Comparison of ENCODE assay signal across 7 cellular contexts in the genomic region with DNA sequence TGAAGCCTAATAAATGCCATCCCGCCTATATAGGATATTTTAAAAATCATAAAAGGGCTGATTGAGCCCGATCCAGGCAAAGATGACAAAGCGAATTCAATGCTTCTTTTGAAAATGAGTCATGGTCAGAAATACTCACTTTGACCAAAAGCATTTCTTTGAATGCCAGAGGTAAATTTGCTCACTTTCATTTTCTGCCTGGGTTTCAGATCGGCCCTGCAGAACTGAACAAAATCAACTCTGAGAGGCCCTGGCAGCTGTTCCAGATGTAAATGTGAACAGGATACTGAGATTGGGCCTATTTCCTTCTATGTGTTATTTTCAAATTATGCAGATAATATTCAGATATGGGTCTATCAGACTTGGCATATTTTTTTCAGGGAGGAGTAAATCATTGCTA.
DNase-seq lines count a peak whose midpoint lies in the region; ATAC-seq, FAIRE-seq and TF ChIP-seq lines count a peak whose summit lies in the region.

No MANE protein-coding gene starts in this region.

- no peaks in the 10 kb centered on the region for H3K27me3 Mint-ChIP-seq in H9 (ENCODE audit: low read depth)

- H2BK120ac ChIP-seq in H9 (ENCODE audit: low read depth, low read length, poor library complexity, severe bottlenecking), result no peak overlapping the region

- H2AFZ ChIP-seq in HepG2 (ENCODE audit: low read length) (no peak overlapping the region), H9 (ENCODE audit: low read length) (no peak overlapping the region)

- no peak overlapping the region for H4K5ac ChIP-seq in H9 (ENCODE audit: insufficient read length, low read depth, low read length)

- CTCF ChIA-PET in HepG2 (lab: Yijun Ruan, JAX; ENCODE audit: low intra/inter-chr PET ratio, low total read pairs), result no interaction called here

- BruUV-seq in HepG2 (replicated peaks; lab: Mats Ljungman, UMichigan), result no TSS peak

- no peaks in the 10 kb centered on the region for H3K79me2 ChIP-seq in HepG2 (ENCODE audit: insufficient read depth, low read length)
- H3K79me2 ChIP-seq in H9 (ENCODE audit: insufficient read depth, low read length), result no peaks in the 10 kb centered on the region

- no peak for TF ChIP-seq CTCF in HepG2 (CRISPR knock-in tag; IDR thresholded peaks at IDR 0.05)
- no peak for TF ChIP-seq CTCF in gastrocnemius medialis (IDR thresholded peaks at IDR 0.05 in 4 of 5, conservative IDR thresholded peaks at IDR 0.05 in 1 of 5)
- TF ChIP-seq CTCF in H9 (conservative IDR thresholded peaks at IDR 0.05), result no peak

- no peak overlapping the region for H2AK5ac ChIP-seq in H9 (ENCODE audit: insufficient read length, low read length)

- no peaks in the 10 kb centered on the region for H3K23me2 ChIP-seq in H9 (ENCODE audit: insufficient read length, low read depth, low read length, poor library complexity, severe bottlenecking)

- ATAC-seq in GM19043 (IDR thresholded peaks at IDR 0.05; ENCODE audit: low read depth, unreplicated experiment), result peak; percentile 98
- peak; percentile 96 for ATAC-seq in HG02852 (IDR thresholded peaks at IDR 0.05; ENCODE audit: unreplicated experiment)
- ATAC-seq in HepG2, result no peak
- no peak for ATAC-seq in gastrocnemius medialis

- TF ChIP-seq RAD21 in HepG2 (CRISPR knock-in tag; IDR thresholded peaks at IDR 0.05), result no peak

- H3K56ac ChIP-seq in H9 (ENCODE audit: insufficient read length, low read depth, low read length), result no peak overlapping the region

- no peak for FAIRE-seq in HepG2 (lab: Jason Lieb, UNC)

- no peaks in the 10 kb centered on the region for H3K4me1 Mint-ChIP-seq in H9

- 16% methylated on average over 4 of the region's 4 CpGs for WGBS in HepG2 (ENCODE audit: low lambda C conversion rate)
- WGBS in H9 (ENCODE audit: extremely low coverage, insufficient read length, low lambda C conversion rate), result no CpG with 5 or more reads among the region's 4 CpGs

- H3K4ac ChIP-seq in H9 (ENCODE audit: low read depth, low read length), result no peak overlapping the region

- no peak overlapping the region for H2BK15ac ChIP-seq in H9 (ENCODE audit: low read depth, low read length)

- no peak overlapping the region for H2BK20ac ChIP-seq in H9 (ENCODE audit: low read depth, low read length, poor library complexity, severe bottlenecking)

- H3K9me3 ChIP-seq in HepG2 (ENCODE audit: low read length), result no peaks in the 10 kb centered on the region
- no peaks in the 10 kb centered on the region for H3K9me3 ChIP-seq in gastrocnemius medialis
- no peaks in the 10 kb centered on the region for H3K9me3 ChIP-seq in H9 (ENCODE audit: control insufficient read depth, low read depth, low read length)

- H2BK12ac ChIP-seq in H9 (ENCODE audit: insufficient read length, low read depth, low read length), result no peak overlapping the region

- H4K20me1 ChIP-seq in HepG2 (ENCODE audit: insufficient read depth, low read length), result no peaks in the 10 kb centered on the region
- H4K20me1 ChIP-seq in H9 (ENCODE audit: control insufficient read depth, insufficient read depth, insufficient read length), result no peaks in the 10 kb centered on the region

- H3K27ac ChIP-seq in HepG2 (ENCODE audit: extremely low read length, insufficient read depth, low read length) (no peak overlapping the region), gastrocnemius medialis (no peak overlapping the region), H9 (ENCODE audit: insufficient read length, low read depth, low read length) (no peak overlapping the region)

- H3K4me3 Mint-ChIP-seq in H9, result no peak overlapping the region

- intact Hi-C loops in HepG2 (cut with micrococcal nuclease; ENCODE audit: unreplicated experiment), result no loop called here
- intact Hi-C loops in gastrocnemius medialis (cut with DNase I; ENCODE audit: low total_unique reads), result no loop called here

- no peak overlapping the region for H3K9ac ChIP-seq in HepG2 (ENCODE audit: insufficient read depth, low read depth, low read length)
- no peak overlapping the region for H3K9ac ChIP-seq in H9 (ENCODE audit: extremely low read depth, insufficient read length, low read length)

- POLR2A ChIA-PET in HepG2 (lab: Yijun Ruan, JAX), result no interaction called here

- no peak overlapping the region for H2BK5ac ChIP-seq in H9 (ENCODE audit: insufficient read length, low read length)

- H4K91ac ChIP-seq in H9 (ENCODE audit: insufficient read length, low read depth, low read length), result no peak overlapping the region

- no peak overlapping the region for H4K8ac ChIP-seq in H9 (replicated peaks; ENCODE audit: insufficient read length, low read depth, low read length)

- H3K14ac ChIP-seq in H9 (ENCODE audit: insufficient read depth, low read length), result no peak overlapping the region

- H3K27me3 ChIP-seq in HepG2 (ENCODE audit: control insufficient read depth in 1 of 2, insufficient read depth in 2 of 2, low read length in 2 of 2) (0 out of 5 replicates have a peak, but pooled peaks cover 0 to 1% of the 10 kb centered on the region in 2 experiments), gastrocnemius medialis (no peaks in the 10 kb centered on the region), H9 (ENCODE audit: insufficient read depth, low read length) (no peaks in the 10 kb centered on the region)

- H3T11ph ChIP-seq in H9 (ENCODE audit: low read length), result no peak overlapping the region

- H3K36me3 ChIP-seq in HepG2 (replicated peaks in 1 of 2; ENCODE audit: control insufficient read depth in 1 of 2, insufficient read depth in 2 of 2, low read length in 2 of 2) (no peaks in the 10 kb centered on the region), gastrocnemius medialis (no peaks in the 10 kb centered on the region)

- TF ChIP-seq POLR2A in HepG2 (IDR thresholded peaks at IDR 0.05; ENCODE audit: insufficient read depth in 1 of 2, low read depth in 2 of 2, low read length in 2 of 2) (no peak), gastrocnemius medialis (IDR thresholded peaks at IDR 0.05) (no peak)

- TF ChIP-seq EP300 in HepG2 (IDR thresholded peaks at IDR 0.05; ENCODE audit: low read depth in 2 of 2, low read length in 2 of 2) (no peak), HepG2 (CRISPR knock-in tag; IDR thresholded peaks at IDR 0.05; ENCODE audit: borderline replicate concordance) (no peak)

- no peak overlapping the region for H3K27ac Mint-ChIP-seq in H9

- no peak overlapping the region for H3K4me3 ChIP-seq in HepG2 (replicated peaks in 1 of 3; ENCODE audit: insufficient read depth in 1 of 3, low read depth in 2 of 3, low read length in 3 of 3)
- H3K4me3 ChIP-seq in gastrocnemius medialis, result peak overlapping the region in 1 of 4 donors; percentile 19

- no peak overlapping the region for H3K23ac ChIP-seq in H9 (ENCODE audit: insufficient read length, low read depth, low read length)

- no peaks in the 10 kb centered on the region for H3K36me3 Mint-ChIP-seq in H9 (ENCODE audit: insufficient read depth in 1 of 3, low read depth in 3 of 3)

- no peaks in the 10 kb centered on the region for H3K79me1 ChIP-seq in H9 (ENCODE audit: insufficient read depth, low read depth, low read length, poor library complexity, severe bottlenecking)

- DNase-seq in SK-MEL-5 (ENCODE audit: low read depth, low spot score) (peak; percentile 35), HepG2 (ENCODE audit: low spot score) (no peak), gastrocnemius medialis (no peak), H9 (no peak)
- DNase-seq in stimulated activated naive CD4-positive, alpha-beta T cell (lab: John Stamatoyannopoulos, UW), result no peak

- in situ Hi-C loops in SK-MEL-5 (cut with HindIII; ENCODE audit: low pct_unique_long_range_greater_than_20kb, low sequenced_read_pairs) (no loop called here), HepG2 (cut with HindIII; ENCODE audit: extremely low pct_ligation_motif_present, low pct_unique_long_range_greater_than_20kb) (no loop called here), gastrocnemius medialis (cut with MboI; ENCODE audit: low sequenced_read_pairs in 4 of 4) (no loop called here)

- H3K9me3 Mint-ChIP-seq in H9, result no peaks in the 10 kb centered on the region

- H3K4me1 ChIP-seq in HepG2 (ENCODE audit: insufficient read depth, low read length) (peaks cover 11% of the 10 kb centered on the region), gastrocnemius medialis (no peaks in the 10 kb centered on the region), H9 (ENCODE audit: insufficient read depth, low read length) (no peaks in the 10 kb centered on the region)

- H3K18ac ChIP-seq in H9 (ENCODE audit: insufficient read length, low read depth, low read length), result no peak overlapping the region

- H3K4me2 ChIP-seq in HepG2 (ENCODE audit: low read depth, low read length), result 0 out of 2 replicates have a peak overlapping the region, but pooled peaks have one; percentile 18
- H3K4me2 ChIP-seq in H9 (ENCODE audit: insufficient read depth, insufficient read length, low read length), result no peak overlapping the region

TF ChIP-seq in HepG2, 621 proteins besides CTCF, POLR2A, EP300 and RAD21 (continues in another document):
- TF ChIP-seq SSRP1 (CRISPR knock-in tag; IDR thresholded peaks at IDR 0.05) (no peak), TCF7 (IDR thresholded peaks at IDR 0.05; ENCODE audit: low read depth) (no peak), ZNF143 (CRISPR knock-in tag; IDR thresholded peaks at IDR 0.05) (no peak), DR1 (CRISPR knock-in tag; IDR thresholded peaks at IDR 0.05) (no peak)
- TF ChIP-seq, protein P1, sequence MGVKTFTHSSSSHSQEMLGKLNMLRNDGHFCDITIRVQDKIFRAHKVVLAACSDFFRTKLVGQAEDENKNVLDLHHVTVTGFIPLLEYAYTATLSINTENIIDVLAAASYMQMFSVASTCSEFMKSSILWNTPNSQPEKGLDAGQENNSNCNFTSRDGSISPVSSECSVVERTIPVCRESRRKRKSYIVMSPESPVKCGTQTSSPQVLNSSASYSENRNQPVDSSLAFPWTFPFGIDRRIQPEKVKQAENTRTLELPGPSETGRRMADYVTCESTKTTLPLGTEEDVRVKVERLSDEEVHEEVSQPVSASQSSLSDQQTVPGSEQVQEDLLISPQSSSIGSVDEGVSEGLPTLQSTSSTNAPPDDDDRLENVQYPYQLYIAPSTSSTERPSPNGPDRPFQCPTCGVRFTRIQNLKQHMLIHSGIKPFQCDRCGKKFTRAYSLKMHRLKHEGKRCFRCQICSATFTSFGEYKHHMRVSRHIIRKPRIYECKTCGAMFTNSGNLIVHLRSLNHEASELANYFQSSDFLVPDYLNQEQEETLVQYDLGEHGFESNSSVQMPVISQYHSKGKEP (CRISPR knock-in tag; IDR thresholded peaks at IDR 0.05), result no peak

Comparison
In these comparisons a context has a peak if more than half of its experiments do, and no peak if none do; other contexts are left out.
1. ATAC-seq: peak in GM19043 (single experiment) and HG02852 (single experiment); none in HepG2 (single experiment) and gastrocnemius medialis (0 of 2).